ENCODE assay signal across 8 cellular contexts in genomic region chr22:36507518-36508010, GRCh38. TPM values are rescaled to one million over a fixed set of nuclear protein-coding genes. Genes with fewer than 3 reads are reported as not detected.
DNase-seq lines count a peak whose midpoint lies in the region; ATAC-seq, FAIRE-seq and TF ChIP-seq lines count a peak whose summit lies in the region.

No MANE protein-coding gene starts in this region.

- no peak for DNase-seq in heart left ventricle
- DNase-seq in Right ventricle myocardium inferior (ENCODE audit: missing footprints): no peak
- DNase-seq in GM12878 (ENCODE audit: low read depth, low spot score): no peak
- DNase-seq in upper lobe of left lung: no peak
- no peak for DNase-seq in NCI-H187 treated with DMSO at 0.1 percent for 48 hours (lab: John Stamatoyannopoulos, UW)
- DNase-seq in SW480 (ENCODE audit: low spot score): no peak
- no peak for DNase-seq in H4 (ENCODE audit: low spot score)

- ATAC-seq in heart left ventricle (no peak), Right ventricle myocardium inferior (no peak), GM12878 (no peak), upper lobe of left lung (ENCODE audit: low FRiP score in 2 of 2) (no peak)

- no peaks in the 10 kb centered on the region for H4K20me1 ChIP-seq in GM12878 (ENCODE audit: control insufficient read depth, insufficient read depth)

- H3K9ac ChIP-seq in GM12878 (ENCODE audit: control insufficient read depth, insufficient read depth, low read length): peak overlapping the region; percentile 42; the same call in 1 of the 2 replicates
- peak overlapping the region; percentile 50 to 58 for H3K9ac ChIP-seq in mucosa of rectum (ENCODE audit: low read depth in 1 of 2, low read length in 2 of 2)

- TSS peak; percentile 78 for BruUV-seq in GM12878 (replicated peaks; lab: Mats Ljungman, UMichigan)

- RAD21 ChIA-PET in GM12878 (lab: Charles Lee; ENCODE audit: unreplicated experiment): interaction anchor here (0.9 to 1.0 kb wide), 3 partner anchors 18 to 328 kb away, joined by 3 read pairs; partner anchors contain the start of gene EIF3D

- H3K9me3 ChIP-seq in heart left ventricle (no peaks in the 10 kb centered on the region), GM12878 (replicated peaks; ENCODE audit: control insufficient read depth, insufficient read depth, low read length) (no peaks in the 10 kb centered on the region; the same call in 2 of the 3 replicates), mucosa of rectum (ENCODE audit: control insufficient read depth in 2 of 2, low read length in 2 of 2) (no peaks in the 10 kb centered on the region), upper lobe of left lung (no peaks in the 10 kb centered on the region)

- H3K4me2 ChIP-seq in GM12878 (ENCODE audit: control insufficient read depth, insufficient read depth): peak overlapping the region; percentile 81

- SMC1A ChIA-PET in GM12878 (lab: Charles Lee; ENCODE audit: uncharacterized antibody, unreplicated experiment): interaction anchor here (0.6 to 1.2 kb wide), 4 partner anchors 14 to 347 kb away, joined by 3 to 4 read pairs (median 4); partner anchors contain the start of genes APOL3 and TXN2

- no peaks in the 10 kb centered on the region for H3K79me2 ChIP-seq in GM12878 (ENCODE audit: control insufficient read depth, insufficient read depth, low read length)

- H3K4me1 ChIP-seq in heart left ventricle (peaks cover 0 to 33% (median 15%) of the 10 kb centered on the region in 12 donors), GM12878 (ENCODE audit: control insufficient read depth, insufficient read depth, low read length) (peaks cover 9% of the 10 kb centered on the region), mucosa of rectum (ENCODE audit: control insufficient read depth in 2 of 2, insufficient read depth in 2 of 2, low read length in 2 of 2) (peaks cover 11 to 12% of the 10 kb centered on the region in 2 donors), upper lobe of left lung (peaks cover 13 to 20% (median 15%) of the 10 kb centered on the region in 4 donors)

- 85 to 91% (median 88%) methylated on average over 6 of the region's 6 CpGs for WGBS in heart left ventricle, 4 donors
- WGBS in GM12878 (ENCODE audit: insufficient coverage, insufficient replicate concordance, low lambda C conversion rate, missing lambda C conversion rate): 55% methylated on average over 5 of the region's 6 CpGs
- WGBS in upper lobe of left lung, 2 donors: 76 to 81% methylated on average over 6 of the region's 6 CpGs

- POLR2A ChIA-PET in GM12878 (lab: Charles Lee): interaction anchor here (0.9 to 1.9 kb wide), 6 partner anchors 14 to 119 kb away, joined by 3 to 9 read pairs (median 4); partner anchors contain the start of genes EIF3D and MYH9

- TF ChIP-seq RAD21 in GM12878 (IDR thresholded peaks at IDR 0.05; ENCODE audit: insufficient read depth, low read depth, low read length): no peak

- H3K27ac ChIP-seq in heart left ventricle (peak overlapping the region in 11 of 12 donors; percentile 63 to 87 (median 79)), GM12878 (ENCODE audit: control insufficient read depth, insufficient read depth) (no peak overlapping the region), mucosa of rectum (ENCODE audit: low read depth in 2 of 2, low read length in 2 of 2) (peak overlapping the region; percentile 31 to 63), upper lobe of left lung (peak overlapping the region; percentile 63 to 81 (median 69))

- no peak for FAIRE-seq in GM12878 (lab: Jason Lieb, UNC)

- intact Hi-C loops in heart left ventricle (cut with DNase I) (no loop called here), Right ventricle myocardium inferior (cut with DNase I) (no loop called here), GM12878 (cut with micrococcal nuclease; ENCODE audit: unreplicated experiment) (no loop called here)

- H3K27me3 ChIP-seq in heart left ventricle: no peaks in the 10 kb centered on the region
- no peaks in the 10 kb centered on the region; a peak in 1 of 4 replicates for H3K27me3 ChIP-seq in GM12878 (replicated peaks in 1 of 2; ENCODE audit: control insufficient read depth in 2 of 2, insufficient read depth in 2 of 2, low read length in 1 of 2)
- no peaks in the 10 kb centered on the region for H3K27me3 ChIP-seq in mucosa of rectum (ENCODE audit: control insufficient read depth in 2 of 2, insufficient read depth in 2 of 2, low read length in 2 of 2)
- no peaks in the 10 kb centered on the region for H3K27me3 ChIP-seq in upper lobe of left lung

- TF ChIP-seq POLR2A in heart left ventricle (IDR thresholded peaks at IDR 0.05): no peak
- no peak for TF ChIP-seq POLR2A in GM12878 (IDR thresholded peaks at IDR 0.05; ENCODE audit: low read depth, low read length)
- no peak for TF ChIP-seq POLR2A in upper lobe of left lung (IDR thresholded peaks at IDR 0.05)

- H3K4me3 ChIP-seq in heart left ventricle: peak overlapping the region in 11 of 12 donors; percentile 45 to 71 (median 61)
- peak overlapping the region; percentile 59; the same call in 1 of the 2 replicates for H3K4me3 ChIP-seq in GM12878
- H3K4me3 ChIP-seq in mucosa of rectum (ENCODE audit: low read length in 2 of 2): peak overlapping the region; percentile 48 to 73
- H3K4me3 ChIP-seq in upper lobe of left lung: peak overlapping the region in 3 of 4 donors; percentile 54 to 76 (median 72)

- TF ChIP-seq EP300 in GM12878 (IDR thresholded peaks at IDR 0.05; ENCODE audit: borderline replicate concordance in 1 of 2, control insufficient read depth in 1 of 2, low read depth in 2 of 2, low read length in 2 of 2) (no peak), upper lobe of left lung (IDR thresholded peaks at IDR 0.05) (no peak)

- TF ChIP-seq CTCF in heart left ventricle (IDR thresholded peaks at IDR 0.05) (no peak), GM12878 (IDR thresholded peaks at IDR 0.05 in 2 of 3, conservative IDR thresholded peaks at IDR 0.05 in 1 of 3; ENCODE audit: control insufficient read depth in 2 of 3, extremely low read depth in 1 of 3, insufficient read depth in 1 of 3, low read depth in 3 of 3, low read length in 3 of 3) (no peak), upper lobe of left lung (IDR thresholded peaks at IDR 0.05) (no peak)

- in situ Hi-C loops in GM12878 (cut with MboI): loop anchor here (25.0 kb wide), 1 partner anchor 1095 kb away; the partner anchor contains the start of gene MCM5

- H3K36me3 ChIP-seq in heart left ventricle: peaks cover 0 to 31% (median 24%) of the 10 kb centered on the region in 9 donors
- H3K36me3 ChIP-seq in GM12878 (ENCODE audit: control insufficient read depth in 2 of 2, insufficient read depth in 2 of 2, low read length in 1 of 2): peaks cover 12 to 18% of the 10 kb centered on the region in 2 experiments
- H3K36me3 ChIP-seq in mucosa of rectum (ENCODE audit: control insufficient read depth in 2 of 2, insufficient read depth in 2 of 2, low read length in 2 of 2): peaks cover 20 to 21% of the 10 kb centered on the region in 2 donors
- H3K36me3 ChIP-seq in upper lobe of left lung: peaks cover 7 to 30% (median 19%) of the 10 kb centered on the region in 4 donors

- H2AFZ ChIP-seq in GM12878 (ENCODE audit: control insufficient read depth, low read depth, low read length): peak overlapping the region; percentile 72

- CTCF ChIA-PET in GM12878 (lab: Yijun Ruan, JAX): interaction anchor here (2.0 kb wide), 1 partner anchor 37 kb away, joined by 5 read pairs; no protein-coding TSS in a partner anchor

RNA-seq across cellular contexts. Expression of gene FOXRED2, which starts 0.7 kb away (rescaled TPM):
- total RNA-seq in heart left ventricle: 10 to 100 TPM in 3 of 9 donors, 1 to 10 TPM in 6; 5.6 to 12.1 (median 8.3) TPM
- polyA plus RNA-seq in heart left ventricle: 1 to 10 TPM; 3.5 to 4.7 TPM
- 11.3 TPM for total RNA-seq in Right ventricle myocardium inferior
- total RNA-seq in GM12878 (2013; cell fraction: nucleolus; rRNA removed): 13.5 and 15.1 TPM in 2 replicates
- total RNA-seq in GM12878 (2014; rRNA removed): 5.1 and 7.3 TPM in 2 replicates
- total RNA-seq in GM12878 (2014; rRNA removed; fragmentation: Illumina TruSeq; extraction: Trizol): 3.7 TPM in 2 replicates
- 25.5 and 28.8 TPM in 2 replicates for total RNA-seq in GM12878 (2021)
- polyA plus RNA-seq in GM12878 (2011; ENCODE audit: low read depth): 3.3 TPM
- polyA plus RNA-seq in GM12878 (2011; rRNA removed): 1.1 and 1.8 TPM in 2 replicates
- 2.2 and 3.1 TPM in 2 replicates for polyA plus RNA-seq in GM12878 (2011; cell fraction: cytosol; rRNA removed)
- 4.3 and 4.7 TPM in 2 replicates for polyA plus RNA-seq in GM12878 (2011; cell fraction: nucleus; rRNA removed)
- 5.4 TPM in 2 replicates for polyA plus RNA-seq in GM12878 (2012)
- polyA plus RNA-seq in GM12878 (2014; fragmentation: Illumina TruSeq; extraction: Trizol): 9.6 and 9.8 TPM in 2 replicates
- polyA plus RNA-seq in GM12878 (2014; fragmentation: Nextera tagmentation; extraction: Ambion mirVana): 1 to 10 TPM; 3.5 to 3.9 TPM
- polyA plus RNA-seq in GM12878 (2014; rRNA removed): 7.9 and 8.4 TPM in 2 replicates
- 10 to 100 TPM; 20.1 to 24.0 TPM for polyA plus RNA-seq in GM12878 (2016; fragmentation: Nextera tagmentation; extraction: Ambion mirVana)
- polyA minus RNA-seq in GM12878 (2011; rRNA and poly(A)+ RNA removed): 2.6 and 3.9 TPM in 2 replicates
- polyA minus RNA-seq in GM12878 (2011; cell fraction: cytosol; rRNA and poly(A)+ RNA removed): 3.0 and 3.9 TPM in 2 replicates
- 2.2 and 3.6 TPM in 2 replicates for polyA minus RNA-seq in GM12878 (2011; cell fraction: nucleus; rRNA and poly(A)+ RNA removed)
- total RNA-seq in upper lobe of left lung: 10 to 100 TPM in 4 of 6 donors, 1 to 10 TPM in 2; 6.0 to 27.2 (median 12.9) TPM
- total RNA-seq in H4 (2014; rRNA removed; shearing (Covaris generic)): 17.8 and 21.6 TPM in 2 replicates

RNA-seq across cellular contexts. Expression of gene EIF3D, which starts 21.4 kb away (rescaled TPM):
- total RNA-seq in heart left ventricle (100 to 1,000 TPM in 3 of 9 donors, 10 to 100 TPM in 6; 73.6 to 206 (median 89.4) TPM), Right ventricle myocardium inferior (67.1 TPM), GM12878 (2014; rRNA removed) (417 and 438 TPM in 2 replicates), GM12878 (2014; rRNA removed; fragmentation: Illumina TruSeq; extraction: Trizol) (424 and 435 TPM in 2 replicates), GM12878 (2021) (278 and 300 TPM in 2 replicates), upper lobe of left lung (100 to 1,000 TPM; 125 to 202 (median 142) TPM)
- polyA plus RNA-seq in heart left ventricle (100 to 1,000 TPM in 1 of 2 donors, 10 to 100 TPM in 1; 75.7 to 192 TPM), GM12878 (2011; rRNA removed) (460 and 558 TPM in 2 replicates), GM12878 (2014; fragmentation: Illumina TruSeq; extraction: Trizol) (488 and 502 TPM in 2 replicates), GM12878 (2014; fragmentation: Nextera tagmentation; extraction: Ambion mirVana) (100 to 1,000 TPM; 249 to 445 TPM), GM12878 (2014; rRNA removed) (428 and 440 TPM in 2 replicates), GM12878 (2016; fragmentation: Nextera tagmentation; extraction: Ambion mirVana) (100 to 1,000 TPM; 240 to 243 TPM)
- total RNA-seq in GM12878 (2013; cell fraction: nucleolus; rRNA removed): 247 and 275 TPM in 2 replicates
- 281 TPM for polyA plus RNA-seq in GM12878 (2011; ENCODE audit: low read depth)
- 608 and 749 TPM in 2 replicates for polyA plus RNA-seq in GM12878 (2011; cell fraction: cytosol; rRNA removed)
- 437 and 497 TPM in 2 replicates for polyA plus RNA-seq in GM12878 (2011; cell fraction: nucleus; rRNA removed)
- polyA plus RNA-seq in GM12878 (2012): 340 and 341 TPM in 2 replicates
- 813 and 847 TPM in 2 replicates for polyA minus RNA-seq in GM12878 (2011; rRNA and poly(A)+ RNA removed)
- polyA minus RNA-seq in GM12878 (2011; cell fraction: cytosol; rRNA and poly(A)+ RNA removed): 198 and 219 TPM in 2 replicates
- polyA minus RNA-seq in GM12878 (2011; cell fraction: nucleus; rRNA and poly(A)+ RNA removed): 136 and 196 TPM in 2 replicates
- total RNA-seq in H4 (2014; rRNA removed; shearing (Covaris generic)): 320 and 353 TPM in 2 replicates

RNA-seq across cellular contexts. Expression of gene TXN2, which starts 26.1 kb away (rescaled TPM):
- 100 to 1,000 TPM in 6 of 9 donors, 10 to 100 TPM in 3; 87.9 to 128 (median 113) TPM for total RNA-seq in heart left ventricle
- polyA plus RNA-seq in heart left ventricle: 100 to 1,000 TPM in 1 of 2 donors, 10 to 100 TPM in 1; 99.9 to 160 TPM
- total RNA-seq in Right ventricle myocardium inferior: 127 TPM
- 7.3 and 8.2 TPM in 2 replicates for total RNA-seq in GM12878 (2013; cell fraction: nucleolus; rRNA removed)
- total RNA-seq in GM12878 (2014; rRNA removed): 81.6 and 96.5 TPM in 2 replicates
- total RNA-seq in GM12878 (2014; rRNA removed; fragmentation: Illumina TruSeq; extraction: Trizol): 70.2 and 70.4 TPM in 2 replicates
- 119 and 126 TPM in 2 replicates for total RNA-seq in GM12878 (2021)
- 46.7 TPM for polyA plus RNA-seq in GM12878 (2011; ENCODE audit: low read depth)
- polyA plus RNA-seq in GM12878 (2011; rRNA removed): 176 and 233 TPM in 2 replicates
- polyA plus RNA-seq in GM12878 (2011; cell fraction: cytosol; rRNA removed): 244 and 280 TPM in 2 replicates
- polyA plus RNA-seq in GM12878 (2011; cell fraction: nucleus; rRNA removed): 135 and 140 TPM in 2 replicates
- 139 and 155 TPM in 2 replicates for polyA plus RNA-seq in GM12878 (2012)
- polyA plus RNA-seq in GM12878 (2014; fragmentation: Illumina TruSeq; extraction: Trizol): 101 and 102 TPM in 2 replicates
- polyA plus RNA-seq in GM12878 (2014; fragmentation: Nextera tagmentation; extraction: Ambion mirVana): 100 to 1,000 TPM; 330 to 350 TPM
- 144 and 180 TPM in 2 replicates for polyA plus RNA-seq in GM12878 (2014; rRNA removed)
- polyA plus RNA-seq in GM12878 (2016; fragmentation: Nextera tagmentation; extraction: Ambion mirVana): 100 to 1,000 TPM; 221 to 285 TPM
- 180 and 183 TPM in 2 replicates for polyA minus RNA-seq in GM12878 (2011; rRNA and poly(A)+ RNA removed)
- 34.3 and 55.5 TPM in 2 replicates for polyA minus RNA-seq in GM12878 (2011; cell fraction: cytosol; rRNA and poly(A)+ RNA removed)
- polyA minus RNA-seq in GM12878 (2011; cell fraction: nucleus; rRNA and poly(A)+ RNA removed): 20.3 and 27.4 TPM in 2 replicates
- total RNA-seq in upper lobe of left lung: 10 to 100 TPM; 30.4 to 69.5 (median 53.6) TPM
- total RNA-seq in H4 (2014; rRNA removed; shearing (Covaris generic)): 13.6 and 15.6 TPM in 2 replicates
